ENCODE assay signal across 33 cellular contexts in the genomic region with DNA sequence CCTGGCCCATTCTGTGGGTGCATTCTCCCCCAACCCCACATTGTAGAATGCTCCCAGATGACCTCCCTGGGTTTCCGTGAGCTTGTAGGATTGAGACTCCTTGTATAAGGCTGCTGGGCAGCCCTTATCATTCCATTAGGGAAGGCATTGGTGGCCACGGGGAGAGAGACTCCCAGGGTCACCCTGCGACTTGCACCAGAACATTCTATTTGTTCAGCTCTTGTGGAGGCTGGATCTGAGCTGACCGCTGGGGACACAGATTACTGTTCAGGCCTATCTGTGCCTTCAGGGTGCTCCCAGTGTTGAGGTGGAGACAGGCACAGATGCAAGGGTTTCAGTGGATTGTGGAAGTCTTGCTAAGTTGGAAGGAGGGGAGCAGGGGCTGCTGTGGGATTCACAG. TPM values are rescaled to one million over a fixed set of nuclear protein-coding genes. Genes with fewer than 3 reads are reported as not detected.
"Had no signal": no experiment of that assay in that cellular context is flagged by ENCODE, and none has a peak within 500 bp of the region (broad histone marks: within the 10 kb centered on the region; RNA-seq: fewer than 3 reads in every experiment).

No MANE protein-coding gene starts in this region.

- H3K4me1 ChIP-seq: colonic mucosa, prostate gland, vagina had no signal

- H3K4me3 Mint-ChIP-seq: activated naive CD4-positive, alpha-beta T cell treated with anti-CD3 and anti-CD28 coated beads for 36 hours; activated T-helper 1 cell treated with anti-CD3 and anti-CD28 coated beads, Interleukin-12 subunit alpha, Interleukin-12 subunit beta, Interleukin-2, Interleukin-4 antibody, amounts not matched to agents 30 ng/mL and 10 ng/mL and 1 ng/mL, durations not matched to agents 14 hours and 24 hours and 36 hours; nephron had no signal

- H3K27ac ChIP-seq: colonic mucosa, ovary, prostate gland, thoracic aorta, vagina had no signal

- H3K9me3 ChIP-seq: colonic mucosa, gastroesophageal sphincter, ovary, prostate gland, thoracic aorta, upper lobe of left lung, vagina had no signal

- ATAC-seq: gastroesophageal sphincter, left cardiac atrium had no signal

- H3K4me1 Mint-ChIP-seq: nephron had no signal

- H3K27me3 ChIP-seq: colonic mucosa, gastroesophageal sphincter, ovary, upper lobe of left lung, vagina had no signal

- FAIRE-seq: astrocyte, keratinocyte had no signal

- H3K4me3 ChIP-seq: colonic mucosa, gastroesophageal sphincter, ovary, prostate gland, smooth muscle cell, thoracic aorta, upper lobe of left lung, vagina had no signal

- DNase-seq: activated CD4-positive, alpha-beta T cell treated with anti-CD3 and anti-CD28 coated beads for 4 hours; activated CD4-positive, alpha-beta T cell treated with anti-CD3 and anti-CD28 coated beads, Interleukin-2, amount 50 U/mL, for 4 hours; activated CD8-positive, alpha-beta memory T cell treated with anti-CD3 and anti-CD28 coated beads, Interleukin-2, amount 50 U/mL, for 4 hours; activated effector memory CD4-positive, alpha-beta T cell treated with anti-CD3 and anti-CD28 coated beads, Interleukin-2, amount 50 U/mL, for 16 hours; activated naive CD4-positive, alpha-beta T cell treated with anti-CD3 and anti-CD28 coated beads for 36 hours; activated T-cell treated with anti-CD3 and anti-CD28 coated beads, Interleukin-2, amount 50 U/mL, for 1 hour; amniotic stem cell; colonic mucosa; effector CD8-positive, alpha-beta T cell; erythroblast; hippocampal formation; left cardiac atrium; mammary epithelial cell; ovary; retina; stimulated activated CD4-positive, alpha-beta T cell treated with anti-CD3 and anti-CD28 coated beads, Interleukin-1b, Interleukin-23, amount 100 ng/mL, for 48 hours; stimulated activated CD4-positive, alpha-beta T cell treated with anti-CD3 and anti-CD28 coated beads, Interleukin-4, amount 100 ng/mL, for 4 hours; stimulated activated CD8-positive, alpha-beta memory T cell treated with anti-CD3 and anti-CD28 coated beads, Interleukin-4, amount 100 ng/mL, for 48 hours; stimulated activated naive CD4-positive, alpha-beta T cell; T-helper 1 cell; upper lobe of left lung had no signal

- H3K9me3 Mint-ChIP-seq: activated naive CD4-positive, alpha-beta T cell treated with anti-CD3 and anti-CD28 coated beads for 36 hours; activated T-helper 1 cell treated with anti-CD3 and anti-CD28 coated beads, Interleukin-12 subunit alpha, Interleukin-12 subunit beta, Interleukin-2, Interleukin-4 antibody, amounts not matched to agents 30 ng/mL and 10 ng/mL and 1 ng/mL, durations not matched to agents 14 hours and 24 hours and 36 hours; nephron had no signal

- H3K36me3 ChIP-seq: ovary had no signal

- H3K27ac Mint-ChIP-seq: activated naive CD4-positive, alpha-beta T cell treated with anti-CD3 and anti-CD28 coated beads for 36 hours; activated T-helper 1 cell treated with anti-CD3 and anti-CD28 coated beads, Interleukin-12 subunit alpha, Interleukin-12 subunit beta, Interleukin-2, Interleukin-4 antibody, amounts not matched to agents 30 ng/mL and 10 ng/mL and 1 ng/mL, durations not matched to agents 14 hours and 24 hours and 36 hours had no signal

- H3K4me2 ChIP-seq: smooth muscle cell had no signal

RNA-seq across cellular contexts. Expression of gene C22orf23, which starts 29.5 kb away (rescaled TPM):
- total RNA-seq: activated naive CD4-positive, alpha-beta T cell treated with anti-CD3 and anti-CD28 coated beads for 36 hours; activated T-helper 1 cell treated with anti-CD3 and anti-CD28 coated beads, Interleukin-12 subunit alpha, Interleukin-12 subunit beta, Interleukin-2, Interleukin-4 antibody, amounts not matched to agents 30 ng/mL and 10 ng/mL and 1 ng/mL, durations not matched to agents 14 hours and 24 hours and 36 hours; astrocyte; colonic mucosa; fibroblast of villous mesenchyme; liver; mammary epithelial cell; mucosa of gallbladder; thoracic aorta; vagina had no signal
- polyA plus RNA-seq: keratinocyte had no signal
